ENCODE assay signal across 28 cellular contexts in the genomic region with DNA sequence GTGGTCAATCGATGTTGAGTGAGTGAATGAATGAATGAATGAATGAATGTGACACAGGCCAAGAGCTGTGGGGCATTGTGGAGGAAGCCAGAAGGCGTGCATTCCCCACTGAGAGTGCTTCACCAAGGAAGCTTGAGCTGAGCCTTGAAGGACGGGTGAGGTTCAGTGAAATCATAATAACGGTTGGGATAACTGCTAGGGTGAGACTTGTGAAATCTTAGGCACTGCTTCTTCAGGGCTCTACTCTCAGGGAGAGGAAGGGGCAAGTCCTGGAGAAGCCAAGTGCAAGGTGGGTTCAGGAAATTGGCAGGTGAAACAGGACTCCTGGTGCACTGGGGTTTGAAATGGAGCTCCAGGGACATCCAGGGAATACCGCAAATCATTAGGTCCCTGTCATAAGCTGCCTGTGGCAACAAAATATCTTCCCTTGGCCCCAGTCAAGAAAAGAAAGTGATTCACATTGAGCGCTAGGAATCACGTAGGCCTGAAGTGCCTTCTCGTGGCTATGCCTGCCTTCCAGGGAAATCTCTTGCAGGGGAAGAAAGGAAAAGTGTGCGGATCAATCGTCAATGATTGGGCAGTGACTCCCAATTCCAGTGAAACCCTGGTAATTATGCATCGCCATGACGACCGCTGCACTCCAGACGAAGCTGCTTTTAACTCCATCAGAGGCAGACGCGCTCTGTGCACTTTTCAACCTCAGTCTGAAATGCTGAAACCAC. TPM values are rescaled to one million over a fixed set of nuclear protein-coding genes. Genes with fewer than 3 reads are reported as not detected.
A peak's percentile ranks its signal among the peaks of the same experiment; 100 is the strongest.
DNase-seq lines count a peak whose midpoint lies in the region; ATAC-seq and TF ChIP-seq lines count a peak whose summit lies in the region.
"Had no signal": no experiment of that assay in that cellular context is flagged by ENCODE, and none has a peak within 500 bp of the region (broad histone marks: within the 10 kb centered on the region; RNA-seq: fewer than 3 reads in every experiment).

No MANE protein-coding gene starts in this region.

- H3K9ac ChIP-seq in adipocyte (ENCODE audit: low read length) (no peak overlapping the region), endodermal cell (ENCODE audit: extremely low read depth, low read length, poor library complexity, severe bottlenecking) (no peak overlapping the region)
- H3K9ac ChIP-seq: SK-N-SH had no signal

- peak; percentile 38 for DNase-seq in DMS79 treated with DMSO at 0.1 percent for 48 hours (lab: John Stamatoyannopoulos, UW)
- DNase-seq in adipocyte (ENCODE audit: low read depth), result peak; percentile 11
- DNase-seq in glutamatergic neuron, result peak; percentile 61
- no peak for DNase-seq in sciatic nerve (ENCODE audit: low spot score)
- DNase-seq in nephron progenitor cell, result no peak
- no peak for DNase-seq in endodermal cell
- DNase-seq in germinal center (ENCODE audit: low spot score), result no peak
- DNase-seq: activated CD4-positive, alpha-beta T cell treated with anti-CD3 and anti-CD28 coated beads, Interleukin-2, amount 10 ng/mL, durations not matched to agents 24 days and 14 days; activated CD8-positive, alpha-beta memory T cell treated with anti-CD3 and anti-CD28 coated beads, Interleukin-2, amount 10 ng/mL, durations not matched to agents 7 days and 5 days; aorta; central memory CD4-positive, alpha-beta T cell; dorsolateral prefrontal cortex; foreskin fibroblast; KG1; left ventricle myocardium inferior; NCI-H82; sigmoid colon; SK-N-SH; stimulated activated CD8-positive, alpha-beta memory T cell treated with anti-CD3 and anti-CD28 coated beads, Interleukin-4, amount 100 ng/mL, for 48 hours; WERI-Rb-1 had no signal

- H3K36me3 Mint-ChIP-seq in glutamatergic neuron (ENCODE audit: unreplicated experiment) (no peaks in the 10 kb centered on the region), nephron progenitor cell (ENCODE audit: low read depth) (no peaks in the 10 kb centered on the region), endodermal cell (ENCODE audit: low read depth) (no peaks in the 10 kb centered on the region)
- H3K36me3 Mint-ChIP-seq: activated CD8-positive, alpha-beta memory T cell treated with anti-CD3 and anti-CD28 coated beads, Interleukin-2, amount 10 ng/mL, durations not matched to agents 7 days and 5 days; activated naive CD4-positive, alpha-beta T cell treated with anti-CD3 and anti-CD28 coated beads, Interleukin-2, amount 50 U/mL, for 24 hours; type B pancreatic cell had no signal

- peaks cover 13% of the 10 kb centered on the region for H3K4me1 ChIP-seq in adipocyte (ENCODE audit: control insufficient read depth, insufficient read depth, low read length)
- H3K4me1 ChIP-seq in endodermal cell (ENCODE audit: control insufficient read depth, insufficient read depth, low read length), result no peaks in the 10 kb centered on the region
- H3K4me1 ChIP-seq: sigmoid colon had no signal

- H3K9me3 ChIP-seq in adipocyte (ENCODE audit: control insufficient read depth, low read length) (peaks cover 4% of the 10 kb centered on the region), endodermal cell (ENCODE audit: control insufficient read depth, low read length) (no peaks in the 10 kb centered on the region)
- H3K9me3 ChIP-seq: left ventricle myocardium inferior, sigmoid colon, SK-N-SH had no signal

- intact Hi-C loops in sciatic nerve (cut with DNase I), result no loop called here

- peak; percentile 74 for ATAC-seq in sciatic nerve
- ATAC-seq: activated CD8-positive, alpha-beta memory T cell treated with anti-CD3 and anti-CD28 coated beads, Interleukin-2, amount 10 ng/mL, durations not matched to agents 7 days and 5 days had no signal

- peaks cover 8% of the 10 kb centered on the region for H3K27me3 Mint-ChIP-seq in glutamatergic neuron (ENCODE audit: unreplicated experiment)
- H3K27me3 Mint-ChIP-seq in nephron progenitor cell (ENCODE audit: low read depth, poor library complexity), result peaks cover 52% of the 10 kb centered on the region
- peaks cover 28% of the 10 kb centered on the region for H3K27me3 Mint-ChIP-seq in endodermal cell (ENCODE audit: insufficient read depth)

- peaks cover 2% of the 10 kb centered on the region for H3K9me3 Mint-ChIP-seq in glutamatergic neuron (ENCODE audit: unreplicated experiment)
- H3K9me3 Mint-ChIP-seq in nephron progenitor cell, result no peaks in the 10 kb centered on the region
- H3K9me3 Mint-ChIP-seq in endodermal cell, result no peaks in the 10 kb centered on the region
- H3K9me3 Mint-ChIP-seq: activated CD4-positive, alpha-beta T cell treated with anti-CD3 and anti-CD28 coated beads, Interleukin-2, amount 10 ng/mL, durations not matched to agents 24 days and 14 days; activated naive CD4-positive, alpha-beta T cell treated with anti-CD3 and anti-CD28 coated beads, Interleukin-2, amount 50 U/mL, for 24 hours; neural crest cell; T-helper 2 cell treated with Interferon-gamma antibody and Interleukin-4, amounts not matched to agents 5 μg/mL and 100 μg/mL, for 36 hours; type B pancreatic cell had no signal

- H3K4me3 ChIP-seq in adipocyte (ENCODE audit: low read length), result peak overlapping the region; percentile 55
- no peak overlapping the region for H3K4me3 ChIP-seq in endodermal cell (ENCODE audit: low read length)
- H3K4me3 ChIP-seq: hepatocyte, left ventricle myocardium inferior, sigmoid colon had no signal

- H3K27ac Mint-ChIP-seq in glutamatergic neuron (ENCODE audit: unreplicated experiment), result no peak overlapping the region
- H3K27ac Mint-ChIP-seq in nephron progenitor cell, result no peak overlapping the region
- H3K27ac Mint-ChIP-seq in endodermal cell, result no peak overlapping the region
- H3K27ac Mint-ChIP-seq: activated CD4-positive, alpha-beta T cell treated with anti-CD3 and anti-CD28 coated beads, Interleukin-2, amount 10 ng/mL, durations not matched to agents 24 days and 14 days; activated CD8-positive, alpha-beta memory T cell treated with anti-CD3 and anti-CD28 coated beads, Interleukin-2, amount 10 ng/mL, durations not matched to agents 7 days and 5 days; T-helper 2 cell treated with Interferon-gamma antibody and Interleukin-4, amounts not matched to agents 5 μg/mL and 100 μg/mL, for 36 hours; type B pancreatic cell had no signal

- H3K27ac ChIP-seq in endodermal cell (ENCODE audit: low read depth, low read length), result no peak overlapping the region
- H3K27ac ChIP-seq: hepatocyte, left ventricle myocardium inferior, sigmoid colon, WERI-Rb-1 had no signal

- TF ChIP-seq CTCF in glutamatergic neuron (IDR thresholded peaks at IDR 0.05; ENCODE audit: partially characterized antibody, unreplicated experiment) (no peak), nephron progenitor cell (IDR thresholded peaks at IDR 0.05) (no peak), endodermal cell (conservative IDR thresholded peaks at IDR 0.05) (no peak)

- H3K27me3 ChIP-seq in adipocyte (replicated peaks; ENCODE audit: control insufficient read depth, insufficient read depth, low read length) (peaks cover 33% of the 10 kb centered on the region), endodermal cell (ENCODE audit: control insufficient read depth, insufficient read depth, low read length, poor library complexity, severe bottlenecking) (no peaks in the 10 kb centered on the region)
- H3K27me3 ChIP-seq: hepatocyte had no signal

- H3K4me3 Mint-ChIP-seq in glutamatergic neuron (ENCODE audit: unreplicated experiment) (peak overlapping the region; percentile 5), nephron progenitor cell (no peak overlapping the region), endodermal cell (no peak overlapping the region)
- H3K4me3 Mint-ChIP-seq: activated CD4-positive, alpha-beta T cell treated with anti-CD3 and anti-CD28 coated beads, Interleukin-2, amount 10 ng/mL, durations not matched to agents 24 days and 14 days; activated CD8-positive, alpha-beta memory T cell treated with anti-CD3 and anti-CD28 coated beads, Interleukin-2, amount 10 ng/mL, durations not matched to agents 7 days and 5 days; activated naive CD4-positive, alpha-beta T cell treated with anti-CD3 and anti-CD28 coated beads, Interleukin-2, amount 50 U/mL, for 24 hours; neural crest cell; T-helper 2 cell treated with Interferon-gamma antibody and Interleukin-4, amounts not matched to agents 5 μg/mL and 100 μg/mL, for 36 hours; type B pancreatic cell had no signal

- no peaks in the 10 kb centered on the region for H3K36me3 ChIP-seq in adipocyte (ENCODE audit: control insufficient read depth, insufficient read depth, low read length, severe bottlenecking)
- no peaks in the 10 kb centered on the region for H3K36me3 ChIP-seq in endodermal cell (ENCODE audit: control insufficient read depth, insufficient read depth, low read length)
- H3K36me3 ChIP-seq: left ventricle myocardium inferior, sigmoid colon, WERI-Rb-1 had no signal

- H3K4me1 Mint-ChIP-seq in glutamatergic neuron (ENCODE audit: low read depth, unreplicated experiment), result peaks cover 23% of the 10 kb centered on the region
- peaks cover 65% of the 10 kb centered on the region for H3K4me1 Mint-ChIP-seq in nephron progenitor cell
- peaks cover 3% of the 10 kb centered on the region for H3K4me1 Mint-ChIP-seq in endodermal cell
- H3K4me1 Mint-ChIP-seq: activated CD4-positive, alpha-beta T cell treated with anti-CD3 and anti-CD28 coated beads, Interleukin-2, amount 10 ng/mL, durations not matched to agents 24 days and 14 days; activated CD8-positive, alpha-beta memory T cell treated with anti-CD3 and anti-CD28 coated beads, Interleukin-2, amount 10 ng/mL, durations not matched to agents 7 days and 5 days; activated naive CD4-positive, alpha-beta T cell treated with anti-CD3 and anti-CD28 coated beads, Interleukin-2, amount 50 U/mL, for 24 hours had no signal

- WGBS in endodermal cell (ENCODE audit: insufficient coverage in 1 of 2, insufficient read length in 1 of 2), 2 experiments, result 82 to 90% methylated on average over 16 of the region's 16 CpGs

RNA-seq across cellular contexts. Expression of a gene that starts 23.8 kb away (rescaled TPM):
- total RNA-seq in glutamatergic neuron (ENCODE audit: unreplicated experiment) (24.7 TPM), sciatic nerve (31.5 TPM), endodermal cell (10 to 100 TPM; 17.2 to 20.7 TPM)
- 13.3 TPM for polyA plus RNA-seq in endodermal cell (2013, experiment 1 of 2)
- 15.2 TPM for polyA plus RNA-seq in endodermal cell (2013, experiment 2 of 2)

RNA-seq across cellular contexts. Expression of a gene that starts 55.5 kb away (rescaled TPM):
- total RNA-seq in glutamatergic neuron (ENCODE audit: unreplicated experiment) (not detected), sciatic nerve (not detected), endodermal cell (not detected)
- not detected for polyA plus RNA-seq in endodermal cell (2013, experiment 1 of 2)
- not detected for polyA plus RNA-seq in endodermal cell (2013, experiment 2 of 2)
- total RNA-seq: activated CD4-positive, alpha-beta T cell treated with anti-CD3 and anti-CD28 coated beads, Interleukin-2, amount 10 ng/mL, durations not matched to agents 24 days and 14 days; activated CD8-positive, alpha-beta memory T cell treated with anti-CD3 and anti-CD28 coated beads, Interleukin-2, amount 10 ng/mL, durations not matched to agents 7 days and 5 days; aorta; hepatocyte; HT1080; left ventricle myocardium inferior; mononuclear cell; neural crest cell; posterior vena cava; sigmoid colon had no signal
- polyA plus RNA-seq: aorta, hepatocyte, sigmoid colon, SK-N-SH had no signal

Comparison
In these comparisons a context has a peak if more than half of its experiments do, and no peak if none do; other contexts are left out.
1. DNase-seq: peak in DMS79 treated with DMSO at 0.1 percent for 48 hours (single experiment), adipocyte (single experiment) and glutamatergic neuron (single experiment); none in sciatic nerve (single experiment), nephron progenitor cell (single experiment), endodermal cell (single experiment) and germinal center (single experiment).